8 cellular contexts compared by ENCODE assay signal in genomic region chr22:38461414-38462081, GRCh38. TPM values are rescaled to one million over a fixed set of nuclear protein-coding genes. Genes with fewer than 3 reads are reported as not detected.
DNase-seq lines count a peak whose midpoint lies in the region; ATAC-seq and TF ChIP-seq lines count a peak whose summit lies in the region.

No MANE protein-coding gene starts in this region.

- no peaks in the 10 kb centered on the region for H4K20me1 ChIP-seq in DOHH2 (ENCODE audit: control insufficient read depth, insufficient read depth, low read depth, low read length)

- no peaks in the 10 kb centered on the region for H3K79me2 ChIP-seq in DOHH2 (ENCODE audit: control insufficient read depth, low read length)

- peak; percentile 84 for DNase-seq in NCI-H1105 (lab: John Stamatoyannopoulos, UW)
- DNase-seq in amygdala (lab: John Stamatoyannopoulos, UW) = peak in 48 of 56 donors; percentile 15 to 82 (median 56)
- DNase-seq in left ventricle myocardium inferior = peak; percentile 86
- DNase-seq in prostate gland (ENCODE audit: low spot score) = peak; percentile 78
- no peak for DNase-seq in OCI-M2 (lab: John Stamatoyannopoulos, UW; ENCODE audit: unreplicated experiment)

- H3K4me3 ChIP-seq in DOHH2 (ENCODE audit: low read length) = no peak overlapping the region; the same call in 1 of the 2 replicates
- H3K4me3 ChIP-seq in left ventricle myocardium inferior = peak overlapping the region; percentile 54
- H3K4me3 ChIP-seq in prostate gland = no peak overlapping the region

- ATAC-seq in SK-N-SH treated with all-trans-retinoic acid at 6 μM for 48 hours (peak; percentile 87), HG03108 (IDR thresholded peaks at IDR 0.05; ENCODE audit: unreplicated experiment) (no peak)

- TF ChIP-seq POLR2A in prostate gland (IDR thresholded peaks at IDR 0.05) = no peak

- TF ChIP-seq CTCF in DOHH2 (IDR thresholded peaks at IDR 0.05; ENCODE audit: low read depth, low read length, poor library complexity, severe bottlenecking) (no peak), left ventricle myocardium inferior (IDR thresholded peaks at IDR 0.05; ENCODE audit: borderline replicate concordance) (peak; percentile 14), prostate gland (IDR thresholded peaks at IDR 0.05) (peak in 2 of 4 experiments; percentile 32 to 36)

- H3F3A ChIP-seq in DOHH2 (ENCODE audit: control insufficient read depth, insufficient read depth) = no peaks in the 10 kb centered on the region

- H3K4me2 ChIP-seq in DOHH2 (ENCODE audit: low read length) = peak overlapping the region; percentile 38

- intact Hi-C loops in left ventricle myocardium inferior (cut with micrococcal nuclease) = no loop called here
- intact Hi-C loops in prostate gland (cut with DNase I) = no loop called here

- H3K4me1 ChIP-seq in DOHH2 (ENCODE audit: control insufficient read depth, low read length) = peaks cover 19% of the 10 kb centered on the region
- H3K4me1 ChIP-seq in left ventricle myocardium inferior = peaks cover 47% of the 10 kb centered on the region
- no peaks in the 10 kb centered on the region for H3K4me1 ChIP-seq in prostate gland (replicated peaks)

- 15% methylated on average over 39 of the region's 51 CpGs for WGBS in prostate gland

- H3K27ac ChIP-seq in DOHH2 (ENCODE audit: low read depth, low read length) (no peak overlapping the region), left ventricle myocardium inferior (replicated peaks) (peak overlapping the region; percentile 71), prostate gland (no peak overlapping the region)

- H3K9me3 ChIP-seq in DOHH2 (ENCODE audit: control insufficient read depth, insufficient read depth, low read length) = no peaks in the 10 kb centered on the region
- no peaks in the 10 kb centered on the region for H3K9me3 ChIP-seq in left ventricle myocardium inferior (replicated peaks)
- no peaks in the 10 kb centered on the region for H3K9me3 ChIP-seq in prostate gland

- H3K27me3 ChIP-seq in DOHH2 (ENCODE audit: control insufficient read depth, low read length) (peaks cover 76% of the 10 kb centered on the region), left ventricle myocardium inferior (ENCODE audit: low read depth) (peaks cover 56% of the 10 kb centered on the region), prostate gland (replicated peaks; ENCODE audit: insufficient read depth) (no peaks in the 10 kb centered on the region)

- H3K9me2 ChIP-seq in DOHH2 (replicated peaks; ENCODE audit: control insufficient read depth, low read length) = no peaks in the 10 kb centered on the region

- H3K36me3 ChIP-seq in DOHH2 (ENCODE audit: control insufficient read depth, low read length) = no peaks in the 10 kb centered on the region
- H3K36me3 ChIP-seq in left ventricle myocardium inferior = no peaks in the 10 kb centered on the region
- no peaks in the 10 kb centered on the region for H3K36me3 ChIP-seq in prostate gland

TF ChIP-seq in SK-N-SH treated with all-trans-retinoic acid at 6 μM for 48 hours, 23 proteins besides CTCF, POLR2A, EP300 and RAD21:
- TF ChIP-seq GLIS3 (CRISPR knock-in tag; IDR thresholded peaks at IDR 0.05) (no peak), TSHZ2 (CRISPR knock-in tag; IDR thresholded peaks at IDR 0.05) (no peak), CREB5 (CRISPR knock-in tag; IDR thresholded peaks at IDR 0.05; ENCODE audit: low read depth) (no peak), SNAI2 (CRISPR knock-in tag; IDR thresholded peaks at IDR 0.05) (no peak), TCF4 (CRISPR knock-in tag; IDR thresholded peaks at IDR 0.05; ENCODE audit: borderline replicate concordance) (no peak), ZC3H10 (CRISPR knock-in tag; IDR thresholded peaks at IDR 0.05) (no peak), ZNF70 (CRISPR knock-in tag; IDR thresholded peaks at IDR 0.05) (no peak), ARNTL (CRISPR knock-in tag; IDR thresholded peaks at IDR 0.05; ENCODE audit: borderline replicate concordance, low read depth) (no peak), ZNF565 (CRISPR knock-in tag; conservative IDR thresholded peaks at IDR 0.05; ENCODE audit: low read depth) (no peak), TOX (CRISPR knock-in tag; IDR thresholded peaks at IDR 0.05; ENCODE audit: borderline replicate concordance) (no peak), BACH2 (CRISPR knock-in tag; IDR thresholded peaks at IDR 0.05; ENCODE audit: borderline replicate concordance) (no peak), ZNF8 (CRISPR knock-in tag; IDR thresholded peaks at IDR 0.05) (no peak), CSRNP3 (CRISPR knock-in tag; IDR thresholded peaks at IDR 0.05) (no peak), ZFP3 (CRISPR knock-in tag; IDR thresholded peaks at IDR 0.05) (no peak), OSR1 (CRISPR knock-in tag; IDR thresholded peaks at IDR 0.05) (no peak)

RNA-seq across cellular contexts. Expression of gene KDELR3, which starts 6.3 kb away (rescaled TPM):
- total RNA-seq in left ventricle myocardium inferior (6.0 TPM), prostate gland (10 to 100 TPM; 13.8 to 25.4 TPM)

RNA-seq across cellular contexts. Expression of gene KCNJ4, which starts 6.5 kb away (rescaled TPM):
- total RNA-seq in left ventricle myocardium inferior = 45.7 TPM
- total RNA-seq in prostate gland = 1 to 10 TPM in 1 of 2 donors, not detected in 1; 3.2 TPM

RNA-seq across cellular contexts. Expression of gene DDX17, which starts 44.6 kb away (rescaled TPM):
- total RNA-seq in left ventricle myocardium inferior = 228 TPM
- total RNA-seq in prostate gland = 100 to 1,000 TPM; 374 to 600 TPM

Comparison
In these comparisons a context has a peak if more than half of its experiments do, and no peak if none do; other contexts are left out.
1. RNA of gene KCNJ4, which starts 6.5 kb away (total RNA-seq): 45.7 TPM in left ventricle myocardium inferior (single experiment); 3.2 TPM in prostate gland; every median in the first group is over 10 times any median in the second.